Comparison of ENCODE assay signal across 7 cellular contexts in the genomic region with DNA sequence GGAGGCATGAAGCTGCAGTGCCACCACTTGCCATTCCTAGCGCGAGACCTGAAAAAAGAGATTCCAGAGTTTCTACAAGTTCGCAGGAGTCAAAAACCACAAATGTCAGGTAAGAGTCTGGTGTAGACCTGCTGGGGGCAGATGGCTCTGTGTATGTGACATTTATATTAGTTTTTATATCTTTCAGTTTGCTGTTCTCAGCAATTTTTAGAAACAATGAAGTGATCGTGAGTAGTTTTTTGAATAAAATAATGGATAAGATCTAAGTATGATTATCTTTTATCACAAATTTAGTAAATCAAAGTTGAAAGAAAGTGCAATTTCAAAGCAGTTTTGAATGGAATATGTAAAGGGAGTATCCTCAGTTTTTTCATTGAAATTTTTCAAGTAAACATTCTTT. TPM values are rescaled to one million over a fixed set of nuclear protein-coding genes. Genes with fewer than 3 reads are reported as not detected.
"Had no signal": no experiment of that assay in that cellular context is flagged by ENCODE, and none has a peak within 500 bp of the region (broad histone marks: within the 10 kb centered on the region; RNA-seq: fewer than 3 reads in every experiment).

No MANE protein-coding gene starts in this region.

- ATAC-seq: K562 had no signal

- H3K9ac ChIP-seq: KMS-11 had no signal

- H3K27ac ChIP-seq: HL-60, KMS-11 had no signal

- DNase-seq: KBM-7, KG1 had no signal

- H3K4me2 ChIP-seq: KMS-11 had no signal

- FAIRE-seq: HTR-8/SVneo, K562 had no signal

- H3K4me3 ChIP-seq: K562 had no signal

RNA-seq across cellular contexts. Expression of gene PTPN21, which starts 17.3 kb away (rescaled TPM):
- polyA plus RNA-seq: IgD-negative memory B cell had no signal
